Comparison of ENCODE assay signal across 16 cellular contexts in genomic region chr5:10303201-10303600, GRCh38.
"Had no signal": no experiment of that assay in that cellular context is flagged by ENCODE, and none has a peak within 500 bp of the region (broad histone marks: within the 10 kb centered on the region; RNA-seq: fewer than 3 reads in every experiment).

No MANE protein-coding gene starts in this region.

- DNase-seq: activated CD4-positive, alpha-beta memory T cell treated with anti-CD3 and anti-CD28 coated beads, Interleukin-2, amount 10 ng/mL, durations not matched to agents 7 days and 5 days; activated CD4-positive, alpha-beta T cell treated with anti-CD3 and anti-CD28 coated beads for 36 hours; activated naive CD4-positive, alpha-beta T cell treated with anti-CD3 and anti-CD28 coated beads, Interleukin-2, amount 50 U/mL, for 16 hours; cerebellar nuclear complex; dermis blood vessel endothelial cell; endodermal cell; mesenchymal stem cell; posterior cingulate gyrus; stimulated activated CD4-positive, alpha-beta T cell treated with anti-CD3 and anti-CD28 coated beads, Interleukin-12 subunit alpha, Interleukin-12 subunit beta, amount 100 ng/mL, for 4 hours; stimulated activated naive CD8-positive, alpha-beta T cell treated with anti-CD3 and anti-CD28 coated beads, Interleukin-15, Interleukin-2, amounts not matched to agents 100 U/mL and 50 U/mL, for 24 hours; T-cell; WERI-Rb-1 had no signal

- H3K9me3 Mint-ChIP-seq: activated CD4-positive, alpha-beta memory T cell treated with anti-CD3 and anti-CD28 coated beads, Interleukin-2, amount 10 ng/mL, durations not matched to agents 7 days and 5 days; activated T-helper 2 cell treated with anti-CD3 and anti-CD28 coated beads, Interferon-gamma antibody, Interleukin-2, Interleukin-4, amounts not matched to agents 10 μg/mL and 5 μg/mL and 100 μg/mL, durations not matched to agents 14 hours and 24 hours and 36 hours; T-cell had no signal

- ATAC-seq: activated CD4-positive, alpha-beta T cell treated with anti-CD3 and anti-CD28 coated beads for 36 hours; sciatic nerve; stimulated activated naive CD8-positive, alpha-beta T cell treated with anti-CD3 and anti-CD28 coated beads, Interleukin-15, Interleukin-2, amounts not matched to agents 100 U/mL and 50 U/mL, for 24 hours; T-cell had no signal

- H3K36me3 ChIP-seq: WERI-Rb-1 had no signal

- H3K27ac Mint-ChIP-seq: activated CD4-positive, alpha-beta memory T cell treated with anti-CD3 and anti-CD28 coated beads, Interleukin-2, amount 10 ng/mL, durations not matched to agents 7 days and 5 days; activated CD4-positive, alpha-beta T cell treated with anti-CD3 and anti-CD28 coated beads for 36 hours; activated T-helper 2 cell treated with anti-CD3 and anti-CD28 coated beads, Interferon-gamma antibody, Interleukin-2, Interleukin-4, amounts not matched to agents 10 μg/mL and 5 μg/mL and 100 μg/mL, durations not matched to agents 14 hours and 24 hours and 36 hours; endodermal cell; T-cell had no signal

- H3K36me3 Mint-ChIP-seq: T-cell had no signal

- H3K4me3 Mint-ChIP-seq: activated CD4-positive, alpha-beta memory T cell treated with anti-CD3 and anti-CD28 coated beads, Interleukin-2, amount 10 ng/mL, durations not matched to agents 7 days and 5 days; activated CD4-positive, alpha-beta T cell treated with anti-CD3 and anti-CD28 coated beads for 36 hours; brain; endodermal cell; T-cell had no signal

- H3K4me3 ChIP-seq: SK-N-MC had no signal

- H3K27ac ChIP-seq: SK-N-MC, WERI-Rb-1 had no signal
